In the genomic region with DNA sequence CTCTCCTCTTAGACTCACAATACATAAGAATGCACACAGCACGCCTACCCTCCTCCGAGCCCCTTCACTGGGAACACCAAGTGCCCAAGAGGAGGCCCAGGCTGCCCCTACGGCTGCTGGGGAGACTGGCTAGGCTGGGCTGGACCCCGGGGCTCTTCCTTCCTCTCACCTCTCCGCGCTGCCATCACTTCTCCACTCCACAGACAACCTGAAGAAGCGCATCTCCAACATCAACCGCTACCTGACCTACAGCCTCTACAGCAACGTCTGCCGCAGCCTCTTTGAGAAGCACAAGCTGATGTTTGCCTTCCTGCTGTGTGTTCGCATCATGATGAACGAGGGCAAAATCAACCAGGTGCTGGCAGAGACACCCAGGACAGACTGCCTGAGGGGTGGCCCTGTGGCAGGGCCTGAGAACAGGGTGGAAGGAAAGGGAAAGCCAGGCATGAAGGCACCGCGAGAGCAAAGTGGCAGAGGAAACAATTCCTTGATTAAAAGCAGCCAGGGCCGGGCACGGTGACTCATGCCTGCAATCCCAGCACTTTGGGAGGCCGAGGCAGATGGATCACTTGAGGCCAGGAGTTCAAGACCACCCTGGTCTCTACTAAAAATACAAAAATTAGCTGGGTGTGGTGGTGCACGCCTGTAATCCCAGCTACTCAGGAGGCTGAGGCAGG, we compare ENCODE assay signal across 1 cellular context.
TF ChIP-seq lines count a peak whose summit lies in the region.

No MANE protein-coding gene starts in this region.

TF ChIP-seq in IMR-90, 13 proteins besides CTCF, POLR2A, EP300 and RAD21:
- no peak for TF ChIP-seq CEBPB (IDR thresholded peaks at IDR 0.05; ENCODE audit: low read depth, low read length)
